8 cellular contexts compared by ENCODE assay signal in genomic region chr7:29989257-29989995, GRCh38. TPM values are rescaled to one million over a fixed set of nuclear protein-coding genes. Genes with fewer than 3 reads are reported as not detected.
DNase-seq lines count a peak whose midpoint lies in the region; ATAC-seq and TF ChIP-seq lines count a peak whose summit lies in the region.

TSS of gene SCRN1 (minus strand) at chr7:29989801. CDS start at chr7:29969067, 20,734 bp downstream.

- H3K4me2 ChIP-seq in PC-3 (ENCODE audit: low read length) (peak within 1 kb of the TSS; percentile 90), parathyroid adenoma (ENCODE audit: low read length) (peak within 1 kb of the TSS; percentile 60)

- H3F3A ChIP-seq in PC-3 (ENCODE audit: low read length, unreplicated experiment) = peaks cover 3% of the 10 kb centered on the region

- CTCF ChIA-PET in PC-3 (lab: Charles Lee) = no interaction called here

- intact Hi-C loops in PC-3 (cut with micrococcal nuclease) = loop anchor here (5.0 kb wide), 2 partner anchors 52 to 153 kb away; no protein-coding TSS in a partner anchor
- intact Hi-C loops in adrenal gland (cut with DNase I) = no loop called here
- intact Hi-C loops in left cardiac atrium (cut with DNase I) = no loop called here

- H3K4me3 ChIP-seq in PC-3 (ENCODE audit: low read length) (peak within 1 kb of the TSS; percentile 97), adrenal gland (peak within 1 kb of the TSS; percentile 12 to 98 (median 92)), parathyroid adenoma (ENCODE audit: low read depth, low read length) (peak within 1 kb of the TSS; percentile 76)

- H3K9me3 ChIP-seq in PC-3 (ENCODE audit: low read length) = no peaks in the 10 kb centered on the region
- peaks cover 0 to 15% (median 0%) of the 10 kb centered on the region in 3 donors for H3K9me3 ChIP-seq in adrenal gland (replicated peaks in 1 of 3)
- no peaks in the 10 kb centered on the region for H3K9me3 ChIP-seq in parathyroid adenoma (ENCODE audit: control insufficient read depth, low read length)

- TF ChIP-seq CTCF in PC-3 (conservative IDR thresholded peaks at IDR 0.05; ENCODE audit: low read depth, low read length) = no peak
- peak in 1 of 6 experiments; percentile 31 for TF ChIP-seq CTCF in adrenal gland (IDR thresholded peaks at IDR 0.05)
- no peak for TF ChIP-seq CTCF in parathyroid adenoma (IDR thresholded peaks at IDR 0.05)

- DNase-seq in ACHN (peak; percentile 47), PC-3 (peak; percentile 25), adrenal gland (peak in 6 of 7 donors; percentile 17 to 62 (median 48)), left cardiac atrium (peak; percentile 50), cerebellar nuclear complex (lab: John Stamatoyannopoulos, UW) (no peak)

- POLR2A ChIA-PET in PC-3 (lab: Charles Lee; ENCODE audit: unreplicated experiment) = no interaction called here

- no peaks in the 10 kb centered on the region for H3K27me3 ChIP-seq in PC-3 (ENCODE audit: low read length)
- H3K27me3 ChIP-seq in adrenal gland = no peaks in the 10 kb centered on the region
- no peaks in the 10 kb centered on the region for H3K27me3 ChIP-seq in parathyroid adenoma (ENCODE audit: control insufficient read depth, insufficient read depth, low read length)

- 0 to 2% (median 1%) methylated on average over 30 to 79 of the region's 79 CpGs; no CpG with 5 or more reads in 1 of the 4 donors for WGBS in adrenal gland, 4 donors

- no peaks in the 10 kb centered on the region for H3K36me3 ChIP-seq in PC-3 (ENCODE audit: low read depth, low read length)
- no peaks in the 10 kb centered on the region for H3K36me3 ChIP-seq in adrenal gland (replicated peaks in 1 of 2)
- H3K36me3 ChIP-seq in parathyroid adenoma (ENCODE audit: control insufficient read depth, insufficient read depth, low read length) = no peaks in the 10 kb centered on the region

- TF ChIP-seq POLR2A in adrenal gland (IDR thresholded peaks at IDR 0.05) = peak in 1 of 2 donors; percentile 33

- H3K4me1 ChIP-seq in PC-3 (ENCODE audit: insufficient read depth, low read length) (peaks cover 41% of the 10 kb centered on the region), adrenal gland (replicated peaks in 1 of 2) (peaks cover 0 to 17% of the 10 kb centered on the region in 2 donors), parathyroid adenoma (peaks cover 2% of the 10 kb centered on the region)

- peak within 1 kb of the TSS; percentile 94 for H3K9ac ChIP-seq in PC-3 (ENCODE audit: low read length)
- peak within 1 kb of the TSS; percentile 56 for H3K9ac ChIP-seq in parathyroid adenoma

- H3K9me2 ChIP-seq in PC-3 (replicated peaks; ENCODE audit: low read length) = no peaks in the 10 kb centered on the region

- H2AFZ ChIP-seq in PC-3 (ENCODE audit: low read length) = peak within 1 kb of the TSS; percentile 95
- peak within 1 kb of the TSS; percentile 75 for H2AFZ ChIP-seq in parathyroid adenoma

- H3K79me2 ChIP-seq in PC-3 (ENCODE audit: low read length) = peaks cover 48% of the 10 kb centered on the region
- H3K79me2 ChIP-seq in parathyroid adenoma = peaks cover 23% of the 10 kb centered on the region

- peak within 1 kb of the TSS; percentile 94 for H3K27ac ChIP-seq in PC-3 (ENCODE audit: low read length)
- H3K27ac ChIP-seq in adrenal gland = peak within 1 kb of the TSS in 4 of 5 donors; percentile 81 to 93 (median 88)
- H3K27ac ChIP-seq in parathyroid adenoma = peak within 1 kb of the TSS; percentile 81

- BruUV-seq in PC-3 (replicated peaks; lab: Mats Ljungman, UMichigan) = no TSS peak

- in situ Hi-C loops in ACHN (cut with HindIII; ENCODE audit: low pct_ligation_motif_present, low pct_unique_long_range_greater_than_20kb, low sequenced_read_pairs) = no loop called here

- H4K20me1 ChIP-seq in PC-3 (ENCODE audit: low read length) = no peaks in the 10 kb centered on the region

- ATAC-seq in GM18511 (IDR thresholded peaks at IDR 0.05; ENCODE audit: unreplicated experiment) (peak; percentile 34), HG03039 (IDR thresholded peaks at IDR 0.05; ENCODE audit: unreplicated experiment) (peak; percentile 37), PC-3 (peak; percentile 21), left cardiac atrium (peak; percentile 73 to 76)

RNA-seq across cellular contexts. Expression of gene SCRN1, which starts in this region (rescaled TPM):
- 33.9 and 37.9 TPM in 2 replicates for total RNA-seq in PC-3 (2014; rRNA removed)
- 10 to 100 TPM; 37.4 to 65.2 (median 50.2) TPM for total RNA-seq in adrenal gland
- polyA plus RNA-seq in adrenal gland = 10 to 100 TPM in 2 of 3 donors, 1 to 10 TPM in 1; 8.2 to 56.1 (median 10.8) TPM
- 10 to 100 TPM; 22.9 to 32.1 TPM for total RNA-seq in left cardiac atrium

Comparison
In these comparisons a context has a peak if more than half of its experiments do, and no peak if none do; other contexts are left out.
1. DNase-seq: peak in ACHN (single experiment), PC-3 (single experiment), adrenal gland (6 of 7) and left cardiac atrium (single experiment); none in cerebellar nuclear complex (0 of 2).
2. ATAC-seq: peak in every context shown above with its lines; median percentile 74 in left cardiac atrium; 37 in HG03039; 34 in GM18511; 21 in PC-3.
3. Peak in every context shown above with its lines, with median percentiles within 50 percentile points of each other: H3K27ac ChIP-seq and H3K4me3 ChIP-seq.